9 cellular contexts compared by ENCODE assay signal in the genomic region with DNA sequence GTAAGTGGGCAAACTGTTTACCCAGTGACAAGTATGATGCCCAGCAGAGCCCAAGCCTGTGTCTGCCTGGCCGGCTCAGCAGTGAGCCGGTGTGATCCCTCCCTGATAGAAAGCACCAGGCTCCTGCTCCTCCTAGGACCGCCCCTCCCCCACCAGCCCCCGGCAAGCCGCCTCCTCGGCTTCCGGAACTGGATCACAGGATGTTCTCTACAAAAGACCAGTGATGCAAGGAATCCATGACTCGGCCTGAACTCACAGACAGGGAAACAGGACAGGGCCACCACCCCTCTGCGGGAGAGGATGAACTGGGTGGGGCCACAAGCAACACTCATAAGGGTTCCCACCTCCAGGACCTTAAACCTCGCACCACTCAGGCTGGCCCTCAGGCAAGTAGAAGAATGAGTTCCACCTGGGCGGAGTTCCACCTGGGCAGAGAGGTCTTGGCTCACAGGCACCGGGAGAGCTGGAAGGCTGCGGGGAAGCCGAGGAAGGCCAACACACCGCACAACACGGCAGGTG. TPM values are rescaled to one million over a fixed set of nuclear protein-coding genes. Genes with fewer than 3 reads are reported as not detected.
DNase-seq lines count a peak whose midpoint lies in the region; ATAC-seq and TF ChIP-seq lines count a peak whose summit lies in the region.
"Had no signal": no experiment of that assay in that cellular context is flagged by ENCODE, and none has a peak within 500 bp of the region (broad histone marks: within the 10 kb centered on the region; RNA-seq: fewer than 3 reads in every experiment).

No MANE protein-coding gene starts in this region.

- no peak overlapping the region for H3K27ac ChIP-seq in trophoblast cell (ENCODE audit: low read depth, low read length)
- H3K27ac ChIP-seq: uterus had no signal

- H3K4me1 ChIP-seq in trophoblast cell (ENCODE audit: control insufficient read depth in 1 of 2, insufficient read depth in 2 of 2, low read length in 2 of 2) = peaks cover 12% of the 10 kb centered on the region in 2 experiments
- H3K4me1 ChIP-seq: uterus had no signal

- DNase-seq in GM03348 (ENCODE audit: low spot score) (peak; percentile 63), SHP77 (lab: John Stamatoyannopoulos, UW) (peak; percentile 25 to 72), foreskin fibroblast (peak; percentile 77 to 91), trophoblast cell (peak; percentile 97 to 98), RPMI8226 (no peak), NCI-H1436 treated with DMSO at 0.1 percent for 48 hours (lab: John Stamatoyannopoulos, UW) (no peak)
- no peak for DNase-seq in activated effector memory CD4-positive, alpha-beta T cell treated with anti-CD3 and anti-CD28 coated beads, Interleukin-2, amount 50 U/mL, for 16 hours

- no CpG with 5 or more reads among the region's 16 CpGs for WGBS in trophoblast cell (ENCODE audit: extremely low coverage, insufficient coverage, insufficient read length)

- no peaks in the 10 kb centered on the region for H3K36me3 ChIP-seq in trophoblast cell (ENCODE audit: control insufficient read depth in 1 of 2, insufficient read depth in 2 of 2, low read length in 2 of 2)
- H3K36me3 ChIP-seq: uterus had no signal

- H4K91ac ChIP-seq in trophoblast cell (ENCODE audit: low read depth, low read length) = peak overlapping the region; percentile 60

- H3K14ac ChIP-seq in trophoblast cell (ENCODE audit: low read length) = peak overlapping the region; percentile 63

- H2AK5ac ChIP-seq in trophoblast cell (ENCODE audit: low read length) = no peak overlapping the region

- no peak for TF ChIP-seq CTCF in foreskin fibroblast (IDR thresholded peaks at IDR 0.05; ENCODE audit: low read depth, low read length)

- H3K9ac ChIP-seq in trophoblast cell (ENCODE audit: low read length) = no peak overlapping the region

- no peak overlapping the region for H2BK12ac ChIP-seq in trophoblast cell (ENCODE audit: low read length)

- H4K8ac ChIP-seq in trophoblast cell (ENCODE audit: low read depth, low read length) = peak overlapping the region; percentile 83

- H3K4ac ChIP-seq in trophoblast cell (ENCODE audit: low read depth, low read length) = no peak overlapping the region

- H3K23ac ChIP-seq in trophoblast cell (ENCODE audit: low read length) = no peak overlapping the region

- no peaks in the 10 kb centered on the region for H3K79me2 ChIP-seq in trophoblast cell (ENCODE audit: control insufficient read depth, insufficient read depth, low read length, poor library complexity)

- H3K18ac ChIP-seq in trophoblast cell (ENCODE audit: low read length) = peak overlapping the region; percentile 34

- H3K4me2 ChIP-seq in trophoblast cell (ENCODE audit: low read length) = no peak overlapping the region

- no peak for ATAC-seq in GM19351 (IDR thresholded peaks at IDR 0.05; ENCODE audit: unreplicated experiment)

- H3K27me3 ChIP-seq in trophoblast cell (ENCODE audit: insufficient read depth, low read length) = no peaks in the 10 kb centered on the region
- H3K27me3 ChIP-seq: uterus had no signal

- H3K79me1 ChIP-seq in trophoblast cell (ENCODE audit: low read length) = peaks cover 4% of the 10 kb centered on the region

- no peaks in the 10 kb centered on the region for H3K9me3 ChIP-seq in trophoblast cell (ENCODE audit: insufficient read depth, low read depth, low read length)
- H3K9me3 ChIP-seq: uterus had no signal

- no peak overlapping the region for H2BK5ac ChIP-seq in trophoblast cell (ENCODE audit: low read depth, low read length, poor library complexity)

- no peak overlapping the region for H2BK120ac ChIP-seq in trophoblast cell (ENCODE audit: insufficient read depth, low read length, poor library complexity)

- no peak overlapping the region for H2AFZ ChIP-seq in trophoblast cell (ENCODE audit: insufficient read depth, low read length, poor library complexity)

- no peak overlapping the region for H3K4me3 ChIP-seq in foreskin fibroblast (ENCODE audit: low read depth in 1 of 2, low read length in 2 of 2)
- no peak overlapping the region for H3K4me3 ChIP-seq in trophoblast cell (ENCODE audit: low read depth, low read length)
- H3K4me3 ChIP-seq: uterus had no signal

- peak overlapping the region; percentile 12 for H4K12ac ChIP-seq in trophoblast cell (ENCODE audit: low read depth, low read length)

RNA-seq across cellular contexts. Expression of gene ACOT7, which starts 7.8 kb away (rescaled TPM):
- 30.7 and 31.4 TPM in 2 replicates for polyA plus RNA-seq in trophoblast cell (2013)

RNA-seq across cellular contexts. Expression of gene HES2, which starts 34.0 kb away (rescaled TPM):
- polyA plus RNA-seq in trophoblast cell (2013) = 33.7 and 41.0 TPM in 2 replicates

RNA-seq across cellular contexts. Expression of gene ESPN, which starts 38.8 kb away (rescaled TPM):
- 5.8 and 6.9 TPM in 2 replicates for polyA plus RNA-seq in trophoblast cell (2013)

Comparison
In these comparisons a context has a peak if more than half of its experiments do, and no peak if none do; other contexts are left out.
1. DNase-seq: peak in GM03348 (single experiment), SHP77 (2 of 2), foreskin fibroblast (2 of 2) and trophoblast cell (2 of 2); none in activated effector memory CD4-positive, alpha-beta T cell treated with anti-CD3 and anti-CD28 coated beads, Interleukin-2, amount 50 U/mL, for 16 hours (single experiment), RPMI8226 (single experiment) and NCI-H1436 treated with DMSO at 0.1 percent for 48 hours (single experiment).